Comparison of ENCODE assay signal across 19 cellular contexts in the genomic region with DNA sequence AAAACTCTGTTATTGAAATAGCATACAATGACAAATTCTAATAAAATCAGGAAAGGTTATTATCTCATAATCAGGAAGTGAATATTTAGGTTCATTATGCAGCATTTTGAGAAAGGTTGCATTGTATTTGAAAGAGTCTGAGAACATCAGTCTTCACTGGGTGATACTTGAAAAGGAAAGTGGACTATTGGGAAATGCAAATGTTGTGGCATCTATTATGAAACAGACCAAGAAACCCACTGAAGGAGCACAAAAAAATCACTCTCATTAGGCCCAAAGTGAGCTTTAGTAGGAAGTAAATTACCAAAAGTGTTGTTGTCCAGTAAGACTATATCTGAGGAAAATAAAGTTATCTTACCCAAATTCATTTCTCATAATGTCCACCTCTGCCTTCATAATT.
DNase-seq lines count a peak whose midpoint lies in the region; ATAC-seq, FAIRE-seq and TF ChIP-seq lines count a peak whose summit lies in the region.
"Had no signal": no experiment of that assay in that cellular context is flagged by ENCODE, and none has a peak within 500 bp of the region (broad histone marks: within the 10 kb centered on the region; RNA-seq: fewer than 3 reads in every experiment).

No MANE protein-coding gene starts in this region.

- peaks cover 12% of the 10 kb centered on the region for H3K27me3 Mint-ChIP-seq in activated T-cell treated with anti-CD3 and anti-CD28 coated beads, Interleukin-2, amount 50 U/mL, for 24 hours

- no peak overlapping the region for H3K4me3 Mint-ChIP-seq in activated T-cell treated with anti-CD3 and anti-CD28 coated beads, Interleukin-2, amount 50 U/mL, for 24 hours
- H3K4me3 Mint-ChIP-seq: naive thymus-derived CD4-positive, alpha-beta T cell; T-helper 2 cell treated with Interferon-gamma antibody and Interleukin-4, amounts not matched to agents 5 μg/mL and 100 μg/mL, for 36 hours had no signal

- H3K27ac Mint-ChIP-seq in activated T-cell treated with anti-CD3 and anti-CD28 coated beads, Interleukin-2, amount 50 U/mL, for 24 hours = no peak overlapping the region
- H3K27ac Mint-ChIP-seq: activated T-helper 2 cell treated with anti-CD3 and anti-CD28 coated beads, Interferon-gamma antibody, Interleukin-2, Interleukin-4, amounts not matched to agents 10 μg/mL and 5 μg/mL and 100 μg/mL, durations not matched to agents 14 hours and 24 hours and 36 hours; naive thymus-derived CD4-positive, alpha-beta T cell; T-helper 2 cell treated with Interferon-gamma antibody and Interleukin-4, amounts not matched to agents 5 μg/mL and 100 μg/mL, for 36 hours had no signal

- no peak for FAIRE-seq in GM12891 (lab: Jason Lieb, UNC)
- FAIRE-seq: astrocyte, GM18507 had no signal

- peak; percentile 87 for ATAC-seq in GM19351 (IDR thresholded peaks at IDR 0.05; ENCODE audit: unreplicated experiment)
- peak; percentile 80 for ATAC-seq in HG02870 (IDR thresholded peaks at IDR 0.05; ENCODE audit: unreplicated experiment)
- peak; percentile 80 for ATAC-seq in HG03571 (IDR thresholded peaks at IDR 0.05; ENCODE audit: unreplicated experiment)
- ATAC-seq in GM19324 (IDR thresholded peaks at IDR 0.05; ENCODE audit: low FRiP score, unreplicated experiment) = no peak
- ATAC-seq: left ventricle myocardium superior; naive thymus-derived CD4-positive, alpha-beta T cell; right cardiac atrium had no signal

- no peak for TF ChIP-seq POLR2A in GM12891 (IDR thresholded peaks at IDR 0.05; ENCODE audit: low read depth, low read length)

- no peaks in the 10 kb centered on the region for H3K4me1 Mint-ChIP-seq in activated T-cell treated with anti-CD3 and anti-CD28 coated beads, Interleukin-2, amount 50 U/mL, for 24 hours (ENCODE audit: low read depth)
- H3K4me1 Mint-ChIP-seq: naive thymus-derived CD4-positive, alpha-beta T cell had no signal

- H3K36me3 Mint-ChIP-seq in activated T-cell treated with anti-CD3 and anti-CD28 coated beads, Interleukin-2, amount 50 U/mL, for 24 hours (ENCODE audit: low read depth) = no peaks in the 10 kb centered on the region
- H3K36me3 Mint-ChIP-seq: naive thymus-derived CD4-positive, alpha-beta T cell had no signal

- DNase-seq in GM12891 (ENCODE audit: insufficient read length, low spot score) (peak; percentile 7), RKO (ENCODE audit: low spot score) (no peak), amniotic stem cell (lab: John Stamatoyannopoulos, UW) (no peak)
- no peak for DNase-seq in activated T-cell treated with anti-CD3 and anti-CD28 coated beads, Interleukin-2, amount 50 U/mL, for 24 hours
- DNase-seq: DMS79; left ventricle myocardium superior; naive thymus-derived CD4-positive, alpha-beta T cell; NCI-H446 treated with DMSO at 0.1 percent for 48 hours; right cardiac atrium; RPMI8226; stimulated activated naive CD4-positive, alpha-beta T cell had no signal

- no peaks in the 10 kb centered on the region for H3K9me3 Mint-ChIP-seq in activated T-cell treated with anti-CD3 and anti-CD28 coated beads, Interleukin-2, amount 50 U/mL, for 24 hours
- H3K9me3 Mint-ChIP-seq: activated T-helper 2 cell treated with anti-CD3 and anti-CD28 coated beads, Interferon-gamma antibody, Interleukin-2, Interleukin-4, amounts not matched to agents 10 μg/mL and 5 μg/mL and 100 μg/mL, durations not matched to agents 14 hours and 24 hours and 36 hours; naive thymus-derived CD4-positive, alpha-beta T cell; T-helper 2 cell treated with Interferon-gamma antibody and Interleukin-4, amounts not matched to agents 5 μg/mL and 100 μg/mL, for 36 hours had no signal

TF ChIP-seq in GM12891, 5 proteins besides CTCF, POLR2A, EP300 and RAD21:
- TF ChIP-seq TAF1 (IDR thresholded peaks at IDR 0.05; ENCODE audit: low read depth, low read length) (no peak), SPI1 (IDR thresholded peaks at IDR 0.05; ENCODE audit: low read depth, low read length) (no peak), POU2F2 (IDR thresholded peaks at IDR 0.05; ENCODE audit: low read depth, low read length) (no peak), POLR2AphosphoS5 (IDR thresholded peaks at IDR 0.05; ENCODE audit: low read depth, low read length) (no peak), PAX5 (IDR thresholded peaks at IDR 0.05; ENCODE audit: insufficient read depth, low read length, severe bottlenecking) (no peak)
